Comparison of ENCODE assay signal across 23 cellular contexts in the genomic region with DNA sequence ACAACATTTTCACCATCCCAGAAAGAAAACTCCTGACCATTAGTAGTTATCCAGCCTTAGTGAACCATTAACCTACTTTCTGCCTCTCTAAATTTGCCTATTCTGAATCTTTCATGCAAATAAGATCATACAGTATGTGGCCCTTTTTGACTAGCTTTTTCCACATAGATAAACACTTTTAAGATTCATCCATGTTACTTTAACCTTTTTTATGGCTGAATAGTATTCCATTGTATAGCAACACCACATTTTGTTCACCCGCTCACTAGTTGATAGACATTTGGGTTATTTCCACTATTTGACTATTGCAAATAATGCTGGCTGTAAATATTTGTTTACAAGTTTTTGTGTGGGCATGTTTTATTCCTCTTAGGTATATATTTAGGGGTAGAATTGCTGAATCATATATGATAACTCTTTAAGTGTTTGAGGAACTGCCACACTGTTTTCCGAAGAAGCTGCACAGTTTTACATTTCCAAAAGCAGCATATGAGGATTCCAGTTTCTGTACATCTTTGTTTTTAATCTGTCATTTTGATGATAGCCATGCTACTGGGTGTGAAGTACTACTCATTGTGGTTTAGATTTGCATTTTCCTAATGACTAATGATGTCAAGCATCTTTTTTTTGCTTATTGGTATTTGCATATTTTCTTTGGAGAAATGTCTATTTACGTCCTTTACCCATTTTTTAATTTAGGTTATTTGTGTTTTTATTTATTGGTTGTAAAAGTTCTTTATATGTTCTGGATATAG.
"Had no signal": no experiment of that assay in that cellular context is flagged by ENCODE, and none has a peak within 500 bp of the region (broad histone marks: within the 10 kb centered on the region; RNA-seq: fewer than 3 reads in every experiment).

No MANE protein-coding gene starts in this region.

- H3K36me3 ChIP-seq: prostate gland, right lobe of liver, thyroid gland, uterus had no signal

- H3K27me3 ChIP-seq: esophagus muscularis mucosa, foreskin keratinocyte, right lobe of liver, suprapubic skin, thyroid gland, upper lobe of left lung, uterus had no signal

- H3K9ac ChIP-seq: parathyroid adenoma had no signal

- H3K4me3 ChIP-seq: esophagus muscularis mucosa, lung, prostate gland, right lobe of liver, suprapubic skin, thyroid gland, upper lobe of left lung, uterus had no signal

- DNase-seq: effector memory CD8-positive, alpha-beta T cell; foreskin keratinocyte; head of caudate nucleus; hippocampal formation; left colon; left ventricle myocardium superior; naive thymus-derived CD4-positive, alpha-beta T cell; nephron progenitor cell; retina; right lobe of liver; stimulated activated CD4-positive, alpha-beta T cell treated with anti-CD3 and anti-CD28 coated beads, Interleukin-15, amount 100 ng/mL, for 24 hours; stimulated activated CD4-positive, alpha-beta T cell treated with anti-CD3 and anti-CD28 coated beads, Interleukin-1b, Interleukin-23, amount 100 ng/mL, for 48 hours; stimulated activated CD4-positive, alpha-beta T cell treated with anti-CD3 and anti-CD28 coated beads, Interleukin-4, amount 100 ng/mL, for 24 hours; stimulated activated naive B cell treated with anti-CD40 and anti-IgM and Interleukin-4, amounts not matched to agents 10 μg/mL and 1 μg/mL and 100 μg/mL, for 72 hours; thyroid gland; upper lobe of left lung; uterus had no signal

- ATAC-seq: effector memory CD8-positive, alpha-beta T cell; foreskin keratinocyte; left colon; left ventricle myocardium superior; naive thymus-derived CD4-positive, alpha-beta T cell; right lobe of liver; stimulated activated naive B cell treated with anti-CD40 and anti-IgM and Interleukin-4, amounts not matched to agents 10 μg/mL and 1 μg/mL and 100 μg/mL, for 72 hours had no signal

- H3K9me3 ChIP-seq: esophagus muscularis mucosa, prostate gland, right lobe of liver, suprapubic skin, thyroid gland, upper lobe of left lung, uterus had no signal

- H3K4me1 ChIP-seq: foreskin keratinocyte, parathyroid adenoma, prostate gland, right lobe of liver, suprapubic skin, thyroid gland, uterus had no signal

- H3K27ac ChIP-seq: epithelial cell of prostate, esophagus muscularis mucosa, foreskin keratinocyte, parathyroid adenoma, prostate gland, right lobe of liver, suprapubic skin, thyroid gland, upper lobe of left lung, uterus had no signal

- H2AFZ ChIP-seq: parathyroid adenoma had no signal
